ENCODE assay signal across 8 cellular contexts in genomic region chr5:178626484-178627258, GRCh38. TPM values are rescaled to one million over a fixed set of nuclear protein-coding genes. Genes with fewer than 3 reads are reported as not detected.
DNase-seq lines count a peak whose midpoint lies in the region; ATAC-seq and TF ChIP-seq lines count a peak whose summit lies in the region.

Gene CLK4, minus strand, starts transcription at chr5:178627050. Its CDS starts 3,634 bp downstream, at chr5:178623416.

- intact Hi-C loops in Calu3 (cut with micrococcal nuclease; ENCODE audit: unreplicated experiment) = no loop called here

- H3K9me3 Mint-ChIP-seq in Calu3 (ENCODE audit: low read depth, unreplicated experiment) = peaks cover 4% of the 10 kb centered on the region
- H3K9me3 Mint-ChIP-seq in endothelial cell (ENCODE audit: unreplicated experiment) = no peaks in the 10 kb centered on the region

- peaks cover 13% of the 10 kb centered on the region for H3K4me1 ChIP-seq in HUES6 (ENCODE audit: control insufficient read depth, insufficient read depth, low read length)
- peaks cover 20% of the 10 kb centered on the region for H3K4me1 ChIP-seq in OCI-LY1 (ENCODE audit: insufficient read depth, low read length, severe bottlenecking)

- H3K36me3 Mint-ChIP-seq in Calu3 (ENCODE audit: insufficient read depth, unreplicated experiment) = peaks cover 32% of the 10 kb centered on the region
- peaks cover 8% of the 10 kb centered on the region for H3K36me3 Mint-ChIP-seq in endothelial cell (ENCODE audit: low read depth, unreplicated experiment)

- H3K4me2 ChIP-seq in OCI-LY1 (ENCODE audit: low read length) = peak within 1 kb of the TSS; percentile 93

- DNase-seq in Calu3 (peak; percentile 97), endothelial cell (ENCODE audit: low spot score) (peak; percentile 97), midbrain (lab: John Stamatoyannopoulos, UW) (peak; percentile 95)
- peak; percentile 97 for DNase-seq in activated CD8-positive, alpha-beta memory T cell treated with anti-CD3 and anti-CD28 coated beads, Interleukin-2, amount 50 U/mL, for 4 hours
- DNase-seq in stimulated activated CD8-positive, alpha-beta memory T cell treated with anti-CD3 and anti-CD28 coated beads, Interleukin-15, amount 100 ng/mL, for 48 hours (ENCODE audit: low read depth in 2 of 2) = peak; percentile 92 to 93

- H3K9ac ChIP-seq in HUES6 (ENCODE audit: low read length) = peak within 1 kb of the TSS; percentile 99
- H3K9ac ChIP-seq in OCI-LY1 (ENCODE audit: low read length) = peak within 1 kb of the TSS; percentile 94

- H3K36me3 ChIP-seq in HUES6 (ENCODE audit: control insufficient read depth, insufficient read depth, low read length) (peaks cover 14% of the 10 kb centered on the region), OCI-LY1 (ENCODE audit: insufficient read depth, low read length) (peaks cover 15% of the 10 kb centered on the region)

- no peaks in the 10 kb centered on the region for H4K20me1 ChIP-seq in OCI-LY1 (ENCODE audit: insufficient read depth, low read length)

- no peaks in the 10 kb centered on the region for H3F3A ChIP-seq in OCI-LY1 (ENCODE audit: insufficient read depth, low read length)

- BruUV-seq in Calu3 (replicated peaks; lab: Mats Ljungman, UMichigan) = TSS peak; percentile 44

- TF ChIP-seq CTCF in Calu3 (IDR thresholded peaks at IDR 0.05; ENCODE audit: unreplicated experiment) (no peak), OCI-LY1 (IDR thresholded peaks at IDR 0.05; ENCODE audit: low read length) (no peak), endothelial cell (IDR thresholded peaks at IDR 0.05; ENCODE audit: unreplicated experiment) (no peak)

- H3K27ac Mint-ChIP-seq in Calu3 (ENCODE audit: unreplicated experiment) (peak within 1 kb of the TSS; percentile 99), endothelial cell (ENCODE audit: unreplicated experiment) (peak within 1 kb of the TSS; percentile 96)

- H3K27me3 Mint-ChIP-seq in Calu3 (ENCODE audit: unreplicated experiment) = no peaks in the 10 kb centered on the region
- H3K27me3 Mint-ChIP-seq in endothelial cell (ENCODE audit: unreplicated experiment) = peaks cover 4% of the 10 kb centered on the region

- H2AFZ ChIP-seq in OCI-LY1 (ENCODE audit: low read length) = peak within 1 kb of the TSS; percentile 98

- no peaks in the 10 kb centered on the region for H3K9me2 ChIP-seq in OCI-LY1 (ENCODE audit: low read depth, low read length)

- peak within 1 kb of the TSS; percentile 91 for H3K27ac ChIP-seq in HUES6 (ENCODE audit: low read depth, low read length)
- H3K27ac ChIP-seq in OCI-LY1 (ENCODE audit: low read depth, low read length, poor library complexity, severe bottlenecking) = peak within 1 kb of the TSS; percentile 73

- H3K9me3 ChIP-seq in HUES6 (ENCODE audit: control insufficient read depth, insufficient read depth, low read depth, low read length) (no peaks in the 10 kb centered on the region), OCI-LY1 (ENCODE audit: low read length) (no peaks in the 10 kb centered on the region)

- peak; percentile 79 for ATAC-seq in GM21447 (IDR thresholded peaks at IDR 0.05; ENCODE audit: unreplicated experiment)

- peak within 1 kb of the TSS; percentile 100 for H3K4me3 Mint-ChIP-seq in Calu3 (ENCODE audit: low read depth, unreplicated experiment)
- H3K4me3 Mint-ChIP-seq in endothelial cell (ENCODE audit: unreplicated experiment) = peak within 1 kb of the TSS; percentile 99

- H3K4me1 Mint-ChIP-seq in Calu3 (ENCODE audit: low read depth, unreplicated experiment) = peaks cover 6% of the 10 kb centered on the region
- peaks cover 13% of the 10 kb centered on the region for H3K4me1 Mint-ChIP-seq in endothelial cell (ENCODE audit: unreplicated experiment)

- CTCF ChIA-PET in Calu3 (lab: Charles Lee) = interaction anchor here (0.8 kb wide), 1 partner anchor 12 kb away, joined by 4 read pairs; no protein-coding TSS in a partner anchor

- no peaks in the 10 kb centered on the region for H3K27me3 ChIP-seq in HUES6 (ENCODE audit: control insufficient read depth, insufficient read depth, low read length)
- no peaks in the 10 kb centered on the region for H3K27me3 ChIP-seq in OCI-LY1 (ENCODE audit: insufficient read depth, low read length)

- H3K4me3 ChIP-seq in HUES6 (ENCODE audit: low read depth, low read length) (peak within 1 kb of the TSS; percentile 100), OCI-LY1 (ENCODE audit: low read depth, low read length, poor library complexity, severe bottlenecking) (peak within 1 kb of the TSS; percentile 93)

- H3K79me2 ChIP-seq in OCI-LY1 (ENCODE audit: insufficient read depth, low read length) = peaks cover 37% of the 10 kb centered on the region

RNA-seq across cellular contexts. Expression of gene CLK4, which starts in this region (rescaled TPM):
- total RNA-seq in Calu3 (2022) (24.8 and 29.3 TPM in 2 replicates), endothelial cell (ENCODE audit: unreplicated experiment) (19.9 TPM)

Comparison
In these comparisons a context has a peak if more than half of its experiments do, and no peak if none do; other contexts are left out.
1. Peak in every context shown above with its lines: DNase-seq, ATAC-seq, H3K4me3 ChIP-seq and H3K27ac ChIP-seq.